ENCODE assay signal across 8 cellular contexts in the genomic region with DNA sequence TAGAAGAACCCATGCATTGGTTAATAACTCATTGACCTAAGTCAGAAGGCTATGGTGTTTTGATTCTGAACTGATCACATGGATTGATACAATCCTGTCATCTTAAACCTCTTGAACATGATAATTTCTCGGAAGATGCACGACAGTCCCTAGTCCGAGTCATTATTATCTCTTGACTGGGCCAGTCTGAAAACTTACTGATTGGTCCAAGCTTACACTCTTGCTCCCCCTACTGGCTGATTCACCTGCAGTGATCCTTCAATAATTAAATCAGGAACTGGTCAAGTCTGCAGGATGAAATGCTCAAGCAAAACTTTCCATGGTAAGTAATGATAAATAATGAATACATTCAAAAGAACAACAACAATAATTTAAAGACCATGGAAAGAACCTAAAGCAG.
DNase-seq lines count a peak whose midpoint lies in the region; ATAC-seq and TF ChIP-seq lines count a peak whose summit lies in the region.

No MANE protein-coding gene starts in this region.

- CTCF ChIA-PET in SK-N-SH (lab: Yijun Ruan, JAX), result interaction anchor here (0.6 to 2.0 kb wide), 7 partner anchors 11 to 1012 kb away, joined by 3 to 8 read pairs (median 3); no protein-coding TSS in a partner anchor

- no peaks in the 10 kb centered on the region for H3K9me2 ChIP-seq in SK-N-SH
- H3K9me2 ChIP-seq in Karpas-422 (replicated peaks; ENCODE audit: insufficient read depth, low read length), result no peaks in the 10 kb centered on the region

- H3K27me3 ChIP-seq in SK-N-SH (ENCODE audit: insufficient read depth) (no peaks in the 10 kb centered on the region), Karpas-422 (ENCODE audit: low read length) (no peaks in the 10 kb centered on the region)

- POLR2A ChIA-PET in SK-N-SH (lab: Yijun Ruan, JAX), result no interaction called here

- peak; percentile 81 for TF ChIP-seq RAD21 in SK-N-SH (IDR thresholded peaks at IDR 0.05; ENCODE audit: low read length)

- ATAC-seq in SK-N-SH treated with all-trans-retinoic acid at 6 μM for 48 hours (no peak), GM21515 (IDR thresholded peaks at IDR 0.05; ENCODE audit: unreplicated experiment) (peak; percentile 91), HG02571 (IDR thresholded peaks at IDR 0.05; ENCODE audit: unreplicated experiment) (no peak)

- in situ Hi-C loops in SK-MEL-5 (cut with HindIII; ENCODE audit: low pct_unique_long_range_greater_than_20kb, low sequenced_read_pairs), result no loop called here

- H3K9ac ChIP-seq in SK-N-SH, result no peak overlapping the region
- H3K9ac ChIP-seq in Karpas-422 (ENCODE audit: low read length), result no peak overlapping the region

- H2AFZ ChIP-seq in SK-N-SH (ENCODE audit: low read depth) (no peak overlapping the region), Karpas-422 (ENCODE audit: low read length) (no peak overlapping the region)

- H4K20me1 ChIP-seq in SK-N-SH (ENCODE audit: insufficient read depth) (no peaks in the 10 kb centered on the region), Karpas-422 (ENCODE audit: insufficient read depth, low read depth, low read length) (no peaks in the 10 kb centered on the region)

- TF ChIP-seq CTCF in SK-N-SH (IDR thresholded peaks at IDR 0.05) (peak; percentile 67), fibroblast of villous mesenchyme (IDR thresholded peaks at IDR 0.05; ENCODE audit: insufficient read depth, low read depth, low read length) (peak; percentile 57)

- no peak overlapping the region for H3K4me2 ChIP-seq in SK-N-SH
- H3K4me2 ChIP-seq in Karpas-422 (ENCODE audit: low read depth, low read length, poor library complexity, severe bottlenecking), result no peak overlapping the region

- TF ChIP-seq EP300 in SK-N-SH (IDR thresholded peaks at IDR 0.05; ENCODE audit: borderline replicate concordance in 1 of 2, low read depth in 1 of 2, low read length in 1 of 2), result no peak

- H3K4me3 ChIP-seq in SK-N-SH (ENCODE audit: low read depth in 2 of 2, low read length in 1 of 2) (peak overlapping the region in 1 of 2 experiments; percentile 30; a peak in 1 of 4 replicates), Karpas-422 (ENCODE audit: low read length) (no peak overlapping the region), fibroblast of villous mesenchyme (ENCODE audit: low read depth, low read length) (no peak overlapping the region)

- WGBS in SK-N-SH (ENCODE audit: low lambda C conversion rate), result 32% methylated on average over 3 of the region's 3 CpGs

- no peaks in the 10 kb centered on the region for H3K4me1 ChIP-seq in SK-N-SH (ENCODE audit: control insufficient read depth in 1 of 2, insufficient read depth in 2 of 2, low read depth in 1 of 2, low read length in 1 of 2)
- H3K4me1 ChIP-seq in Karpas-422 (ENCODE audit: low read length), result no peaks in the 10 kb centered on the region

- H3K79me2 ChIP-seq in SK-N-SH (ENCODE audit: insufficient read depth) (no peaks in the 10 kb centered on the region), Karpas-422 (ENCODE audit: low read length) (no peaks in the 10 kb centered on the region)

- H3K27ac ChIP-seq in SK-N-SH (ENCODE audit: low read depth in 2 of 2, low read length in 1 of 2), result no peak overlapping the region
- no peak overlapping the region for H3K27ac ChIP-seq in Karpas-422 (ENCODE audit: low read length)

- no peaks in the 10 kb centered on the region for H3K36me3 ChIP-seq in SK-N-SH (replicated peaks in 1 of 2; ENCODE audit: control insufficient read depth in 1 of 2, insufficient read depth in 2 of 2, low read length in 1 of 2)
- no peaks in the 10 kb centered on the region for H3K36me3 ChIP-seq in Karpas-422 (ENCODE audit: insufficient read depth, low read length)

- no peaks in the 10 kb centered on the region for H3K9me3 ChIP-seq in SK-N-SH
- H3K9me3 ChIP-seq in Karpas-422 (ENCODE audit: low read length), result no peaks in the 10 kb centered on the region

- peak; percentile 47 for DNase-seq in SK-N-SH
- DNase-seq in Karpas-422, result peak; percentile 86
- peak; percentile 79 for DNase-seq in SK-MEL-5 (ENCODE audit: low read depth, low spot score)
- peak; percentile 43 for DNase-seq in fibroblast of villous mesenchyme (ENCODE audit: low read depth)
- DNase-seq in pons (ENCODE audit: low spot score), result peak; percentile 69

- no peaks in the 10 kb centered on the region for H3F3A ChIP-seq in SK-N-SH (replicated peaks; ENCODE audit: insufficient read depth)

TF ChIP-seq in SK-N-SH, 30 proteins besides CTCF, POLR2A, EP300 and RAD21:
- TF ChIP-seq NFIC (IDR thresholded peaks at IDR 0.05; ENCODE audit: borderline replicate concordance) (no peak), SMC3 (IDR thresholded peaks at IDR 0.05; ENCODE audit: low read depth, low read length) (peak; percentile 51; the same call in 1 of the 2 replicates)

TF ChIP-seq in SK-N-SH treated with all-trans-retinoic acid at 6 μM for 48 hours, 23 proteins besides CTCF, POLR2A, EP300 and RAD21 (continues in another document):
- no peak for TF ChIP-seq PPARA (CRISPR knock-in tag; IDR thresholded peaks at IDR 0.05; ENCODE audit: borderline replicate concordance)
- TF ChIP-seq, protein P1, sequence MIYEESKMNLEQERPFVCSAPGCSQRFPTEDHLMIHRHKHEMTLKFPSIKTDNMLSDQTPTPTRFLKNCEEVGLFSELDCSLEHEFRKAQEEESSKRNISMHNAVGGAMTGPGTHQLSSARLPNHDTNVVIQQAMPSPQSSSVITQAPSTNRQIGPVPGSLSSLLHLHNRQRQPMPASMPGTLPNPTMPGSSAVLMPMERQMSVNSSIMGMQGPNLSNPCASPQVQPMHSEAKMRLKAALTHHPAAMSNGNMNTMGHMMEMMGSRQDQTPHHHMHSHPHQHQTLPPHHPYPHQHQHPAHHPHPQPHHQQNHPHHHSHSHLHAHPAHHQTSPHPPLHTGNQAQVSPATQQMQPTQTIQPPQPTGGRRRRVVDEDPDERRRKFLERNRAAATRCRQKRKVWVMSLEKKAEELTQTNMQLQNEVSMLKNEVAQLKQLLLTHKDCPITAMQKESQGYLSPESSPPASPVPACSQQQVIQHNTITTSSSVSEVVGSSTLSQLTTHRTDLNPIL (CRISPR knock-in tag; IDR thresholded peaks at IDR 0.05; ENCODE audit: low read depth), result no peak
- no peak for TF ChIP-seq ZFP30 (CRISPR knock-in tag; IDR thresholded peaks at IDR 0.05)
- no peak for TF ChIP-seq GLIS3 (CRISPR knock-in tag; IDR thresholded peaks at IDR 0.05)
- TF ChIP-seq, protein P2, sequence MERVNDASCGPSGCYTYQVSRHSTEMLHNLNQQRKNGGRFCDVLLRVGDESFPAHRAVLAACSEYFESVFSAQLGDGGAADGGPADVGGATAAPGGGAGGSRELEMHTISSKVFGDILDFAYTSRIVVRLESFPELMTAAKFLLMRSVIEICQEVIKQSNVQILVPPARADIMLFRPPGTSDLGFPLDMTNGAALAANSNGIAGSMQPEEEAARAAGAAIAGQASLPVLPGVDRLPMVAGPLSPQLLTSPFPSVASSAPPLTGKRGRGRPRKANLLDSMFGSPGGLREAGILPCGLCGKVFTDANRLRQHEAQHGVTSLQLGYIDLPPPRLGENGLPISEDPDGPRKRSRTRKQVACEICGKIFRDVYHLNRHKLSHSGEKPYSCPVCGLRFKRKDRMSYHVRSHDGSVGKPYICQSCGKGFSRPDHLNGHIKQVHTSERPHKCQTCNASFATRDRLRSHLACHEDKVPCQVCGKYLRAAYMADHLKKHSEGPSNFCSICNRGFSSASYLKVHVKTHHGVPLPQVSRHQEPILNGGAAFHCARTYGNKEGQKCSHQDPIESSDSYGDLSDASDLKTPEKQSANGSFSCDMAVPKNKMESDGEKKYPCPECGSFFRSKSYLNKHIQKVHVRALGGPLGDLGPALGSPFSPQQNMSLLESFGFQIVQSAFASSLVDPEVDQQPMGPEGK (CRISPR knock-in tag; IDR thresholded peaks at IDR 0.05; ENCODE audit: borderline replicate concordance), result no peak
- no peak for TF ChIP-seq OSR1 (CRISPR knock-in tag; IDR thresholded peaks at IDR 0.05)
- TF ChIP-seq POU6F1 (CRISPR knock-in tag; IDR thresholded peaks at IDR 0.05; ENCODE audit: borderline replicate concordance, low read depth), result no peak
- TF ChIP-seq ESRRG (CRISPR knock-in tag; IDR thresholded peaks at IDR 0.05), result no peak
- TF ChIP-seq TSHZ2 (CRISPR knock-in tag; IDR thresholded peaks at IDR 0.05), result no peak
- TF ChIP-seq ZNF8 (CRISPR knock-in tag; IDR thresholded peaks at IDR 0.05), result no peak
- no peak for TF ChIP-seq ZNF70 (CRISPR knock-in tag; IDR thresholded peaks at IDR 0.05)
- no peak for TF ChIP-seq BACH2 (CRISPR knock-in tag; IDR thresholded peaks at IDR 0.05; ENCODE audit: borderline replicate concordance)
